ENCODE assay signal across 8 cellular contexts in genomic region chr1:183021405-183022201, GRCh38. TPM values are rescaled to one million over a fixed set of nuclear protein-coding genes. Genes with fewer than 3 reads are reported as not detected.
DNase-seq lines count a peak whose midpoint lies in the region; ATAC-seq and TF ChIP-seq lines count a peak whose summit lies in the region.

No MANE protein-coding gene starts in this region.

- no peak overlapping the region for H2AFZ ChIP-seq in ACC112 (ENCODE audit: low read length, unreplicated experiment)

- ATAC-seq in naive thymus-derived CD8-positive, alpha-beta T cell: no peak
- no peak for ATAC-seq in mucosa of descending colon

- intact Hi-C loops in dorsolateral prefrontal cortex (cut with DNase I) (no loop called here), mucosa of descending colon (cut with DNase I, micrococcal nuclease) (no loop called here)

- POLR2A ChIA-PET in naive thymus-derived CD8-positive, alpha-beta T cell (lab: Charles Lee): no interaction called here

- H3K36me3 Mint-ChIP-seq in naive thymus-derived CD8-positive, alpha-beta T cell: peaks cover 0 to 22% (median 7%) of the 10 kb centered on the region in 3 donors

- no peak overlapping the region for H3K27ac Mint-ChIP-seq in naive thymus-derived CD8-positive, alpha-beta T cell

- H3K9me3 ChIP-seq in mucosa of descending colon: no peaks in the 10 kb centered on the region

- peaks cover 46 to 64% (median 56%) of the 10 kb centered on the region in 5 donors for H3K27me3 Mint-ChIP-seq in naive thymus-derived CD8-positive, alpha-beta T cell

- DNase-seq in NCI-H82 treated with DMSO at 0.1 percent for 48 hours (lab: John Stamatoyannopoulos, UW; ENCODE audit: unreplicated experiment) (peak; percentile 45), dorsolateral prefrontal cortex (no peak), mucosa of descending colon (no peak), NK-92 (lab: John Stamatoyannopoulos, UW; ENCODE audit: unreplicated experiment) (no peak), dermis blood vessel endothelial cell (no peak), NCI-H1930 (lab: John Stamatoyannopoulos, UW) (no peak)
- no peak for DNase-seq in naive thymus-derived CD8-positive, alpha-beta T cell

- H3K36me3 ChIP-seq in ACC112 (ENCODE audit: insufficient read depth, low read length) (peaks cover 9% of the 10 kb centered on the region), mucosa of descending colon (ENCODE audit: low read depth) (no peaks in the 10 kb centered on the region)

- peak overlapping the region in 8 of 10 donors; percentile 7 to 80 (median 30) for H3K4me3 Mint-ChIP-seq in naive thymus-derived CD8-positive, alpha-beta T cell

- H3K27ac ChIP-seq in ACC112 (ENCODE audit: low read depth, low read length): peak overlapping the region; percentile 100
- H3K27ac ChIP-seq in dorsolateral prefrontal cortex: peak overlapping the region in 56 of 59 donors; percentile 30 to 99 (median 96)

- H3K4me1 ChIP-seq in ACC112 (ENCODE audit: control insufficient read depth, insufficient read depth, low read length, unreplicated experiment): peaks cover 13% of the 10 kb centered on the region
- peaks cover 6% of the 10 kb centered on the region for H3K4me1 ChIP-seq in mucosa of descending colon (ENCODE audit: low read depth)

- H3K79me2 ChIP-seq in ACC112 (ENCODE audit: control insufficient read depth, insufficient read depth, low read length, unreplicated experiment): peaks cover 33% of the 10 kb centered on the region

- peaks cover 12 to 27% (median 16%) of the 10 kb centered on the region in 4 donors for H3K4me1 Mint-ChIP-seq in naive thymus-derived CD8-positive, alpha-beta T cell

- peak overlapping the region; percentile 84 for H3K4me3 ChIP-seq in ACC112 (ENCODE audit: low read depth, low read length)
- peak overlapping the region in 57 of 59 donors; percentile 51 to 87 (median 75) for H3K4me3 ChIP-seq in dorsolateral prefrontal cortex
- no peak overlapping the region for H3K4me3 ChIP-seq in mucosa of descending colon

- no peaks in the 10 kb centered on the region for H3K27me3 ChIP-seq in ACC112 (ENCODE audit: insufficient read depth, low read length)
- H3K27me3 ChIP-seq in dorsolateral prefrontal cortex: peaks cover 0 to 18% (median 0%) of the 10 kb centered on the region in 45 donors

- TF ChIP-seq CTCF in dorsolateral prefrontal cortex (IDR thresholded peaks at IDR 0.05 in 54 of 56, conservative IDR thresholded peaks at IDR 0.05 in 2 of 56; ENCODE audit: low read depth in 1 of 56, partially characterized antibody in 56 of 56) (no peak), mucosa of descending colon (IDR thresholded peaks at IDR 0.05) (no peak)

- H3K9me3 Mint-ChIP-seq in naive thymus-derived CD8-positive, alpha-beta T cell: peaks cover 0 to 17% (median 4%) of the 10 kb centered on the region in 9 donors

RNA-seq across cellular contexts. Expression of gene LAMC1, which starts 1.6 kb away (rescaled TPM):
- 10 to 100 TPM; 11.7 to 34.5 (median 20.4) TPM for total RNA-seq in dorsolateral prefrontal cortex
- under 1 TPM; 0.93 to 0.99 TPM for total RNA-seq in naive thymus-derived CD8-positive, alpha-beta T cell
- not detected for polyA plus RNA-seq in naive thymus-derived CD8-positive, alpha-beta T cell
- total RNA-seq in mucosa of descending colon: 100 to 1,000 TPM in 1 of 3 donors, 10 to 100 TPM in 2; 22.5 to 137 (median 46.7) TPM
- 586 and 802 TPM in 2 replicates for total RNA-seq in dermis blood vessel endothelial cell

Comparison
In these comparisons a context has a peak if more than half of its experiments do, and no peak if none do; other contexts are left out.
1. RNA of gene LAMC1, which starts 1.6 kb away (total RNA-seq): 586 to 802 TPM in dermis blood vessel endothelial cell, 22.5 to 137 TPM in mucosa of descending colon and 11.7 to 34.5 TPM in dorsolateral prefrontal cortex; 0.93 to 0.99 TPM in naive thymus-derived CD8-positive, alpha-beta T cell; every median in the first group is over 4 times any median in the second.